1 cellular context compared by ENCODE assay signal in the genomic region with DNA sequence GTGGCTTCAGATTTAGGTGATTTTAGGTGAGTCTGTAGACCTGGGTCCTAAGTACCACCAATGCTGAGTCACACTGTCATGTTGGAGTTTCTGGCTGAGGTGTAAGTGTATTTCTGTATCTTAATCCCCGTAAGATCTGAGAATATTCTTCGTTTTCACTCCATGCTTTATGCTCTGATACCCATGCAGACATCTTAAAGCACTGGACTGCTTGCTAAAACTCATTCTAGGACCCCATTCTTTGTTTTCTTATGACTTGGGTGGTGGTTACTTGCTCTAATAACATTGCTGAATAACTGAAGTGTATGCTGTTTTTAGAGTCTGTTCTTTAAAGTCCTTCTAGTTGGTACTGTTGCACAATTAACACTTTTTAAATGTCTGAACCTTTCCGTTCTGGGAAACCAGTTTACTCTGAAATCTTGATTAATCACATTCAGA.
TF ChIP-seq lines count a peak whose summit lies in the region.

No MANE protein-coding gene starts in this region.

TF ChIP-seq in A549, 52 proteins besides CTCF, POLR2A, EP300 and RAD21:
- TF ChIP-seq RNF2 (IDR thresholded peaks at IDR 0.05; ENCODE audit: borderline replicate concordance, low read depth) = no peak
- TF ChIP-seq GATA3 (IDR thresholded peaks at IDR 0.05; ENCODE audit: borderline replicate concordance) = no peak
- no peak for TF ChIP-seq ZSCAN20 (CRISPR knock-in tag; IDR thresholded peaks at IDR 0.05)
- TF ChIP-seq ZFP36 (IDR thresholded peaks at IDR 0.05; ENCODE audit: borderline replicate concordance, partially characterized antibody) = no peak
- no peak for TF ChIP-seq FOSB (CRISPR knock-in tag; IDR thresholded peaks at IDR 0.05)
- no peak for TF ChIP-seq HEYL (CRISPR knock-in tag; IDR thresholded peaks at IDR 0.05)
- no peak for TF ChIP-seq ZNF302 (CRISPR knock-in tag; IDR thresholded peaks at IDR 0.05)
- TF ChIP-seq ESRRA (IDR thresholded peaks at IDR 0.05; ENCODE audit: borderline replicate concordance, low read length) = no peak
- TF ChIP-seq SMC3 (IDR thresholded peaks at IDR 0.05) = no peak
- no peak for TF ChIP-seq FOSL2 (IDR thresholded peaks at IDR 0.05)
- no peak for TF ChIP-seq FOSL2 (CRISPR knock-in tag; IDR thresholded peaks at IDR 0.05)
- TF ChIP-seq TFCP2L1 (CRISPR knock-in tag; IDR thresholded peaks at IDR 0.05) = no peak
- TF ChIP-seq, protein P1, sequence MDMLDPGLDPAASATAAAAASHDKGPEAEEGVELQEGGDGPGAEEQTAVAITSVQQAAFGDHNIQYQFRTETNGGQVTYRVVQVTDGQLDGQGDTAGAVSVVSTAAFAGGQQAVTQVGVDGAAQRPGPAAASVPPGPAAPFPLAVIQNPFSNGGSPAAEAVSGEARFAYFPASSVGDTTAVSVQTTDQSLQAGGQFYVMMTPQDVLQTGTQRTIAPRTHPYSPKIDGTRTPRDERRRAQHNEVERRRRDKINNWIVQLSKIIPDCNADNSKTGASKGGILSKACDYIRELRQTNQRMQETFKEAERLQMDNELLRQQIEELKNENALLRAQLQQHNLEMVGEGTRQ (IDR thresholded peaks at IDR 0.05) = no peak
- TF ChIP-seq, protein P2, sequence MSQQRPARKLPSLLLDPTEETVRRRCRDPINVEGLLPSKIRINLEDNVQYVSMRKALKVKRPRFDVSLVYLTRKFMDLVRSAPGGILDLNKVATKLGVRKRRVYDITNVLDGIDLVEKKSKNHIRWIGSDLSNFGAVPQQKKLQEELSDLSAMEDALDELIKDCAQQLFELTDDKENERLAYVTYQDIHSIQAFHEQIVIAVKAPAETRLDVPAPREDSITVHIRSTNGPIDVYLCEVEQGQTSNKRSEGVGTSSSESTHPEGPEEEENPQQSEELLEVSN (IDR thresholded peaks at IDR 0.05; ENCODE audit: borderline replicate concordance, low read depth) = no peak
- no peak for TF ChIP-seq CBX2 (IDR thresholded peaks at IDR 0.05; ENCODE audit: borderline replicate concordance, low read depth)
